In genomic region chr7:149664176-149664575, GRCh38 we compare ENCODE assay signal across 35 cellular contexts.
"Had no signal": no experiment of that assay in that cellular context is flagged by ENCODE, and none has a peak within 500 bp of the region (broad histone marks: within the 10 kb centered on the region; RNA-seq: fewer than 3 reads in every experiment).

No MANE protein-coding gene starts in this region.

- ATAC-seq: activated T-cell treated with anti-CD3 and anti-CD28 coated beads, Interleukin-2, amount 50 U/mL, for 4 hours; activated T-helper 17 cell treated with anti-CD3 and anti-CD28 coated beads, Interleukin-2, amount 50 U/mL, for 72 hours had no signal

- H3K9me3 ChIP-seq: ascending aorta had no signal

- FAIRE-seq: TTC549 had no signal

- H3K27me3 ChIP-seq: ascending aorta, cardiac muscle cell had no signal

- H3K27ac Mint-ChIP-seq: activated B cell treated with CpG ODN at 0.5 μM for 24 hours; activated CD4-positive, alpha-beta memory T cell treated with anti-CD3 and anti-CD28 coated beads for 36 hours; activated CD4-positive, alpha-beta T cell treated with anti-CD3 and anti-CD28 coated beads, Interleukin-2, amount 10 ng/mL, durations not matched to agents 24 days and 14 days; activated naive CD4-positive, alpha-beta T cell treated with anti-CD3 and anti-CD28 coated beads for 36 hours; activated naive CD4-positive, alpha-beta T cell treated with anti-CD3 and anti-CD28 coated beads, Interleukin-2, amount 50 U/mL, for 72 hours; activated naive CD8-positive, alpha-beta T cell treated with anti-CD3 and anti-CD28 coated beads for 36 hours; activated T-cell treated with anti-CD3 and anti-CD28 coated beads, Interleukin-2, amount 50 U/mL, for 72 hours; activated T-helper 1 cell treated with anti-CD3 and anti-CD28 coated beads, Interleukin-12 subunit alpha, Interleukin-12 subunit beta, Interleukin-2, Interleukin-4 antibody, amounts not matched to agents 30 ng/mL and 10 ng/mL and 1 ng/mL, durations not matched to agents 14 hours and 24 hours and 36 hours; activated T-helper 17 cell treated with anti-CD3 and anti-CD28 coated beads, Interleukin-2, amount 50 U/mL, for 72 hours; T-helper 1 cell treated with Interleukin-12 subunit alpha and Interleukin-12 subunit beta and Interleukin-4 antibody, amounts not matched to agents 30 μg/mL and 1 μg/mL, for 36 hours; T-helper 2 cell treated with Interferon-gamma antibody and Interleukin-4, amounts not matched to agents 5 μg/mL and 100 μg/mL, for 36 hours had no signal

- H3K36me3 Mint-ChIP-seq: activated CD4-positive, alpha-beta memory T cell treated with anti-CD3 and anti-CD28 coated beads for 36 hours; activated naive CD4-positive, alpha-beta T cell treated with anti-CD3 and anti-CD28 coated beads, Interleukin-2, amount 50 U/mL, for 72 hours; activated naive CD8-positive, alpha-beta T cell treated with anti-CD3 and anti-CD28 coated beads for 36 hours; brain had no signal

- H3K4me3 ChIP-seq: ascending aorta, cardiac muscle cell had no signal

- H3K4me1 ChIP-seq: ascending aorta had no signal

- H3K36me3 ChIP-seq: ascending aorta, cardiac muscle cell had no signal

- H3K4me1 Mint-ChIP-seq: activated B cell treated with CpG ODN at 0.5 μM for 24 hours; activated CD4-positive, alpha-beta T cell treated with anti-CD3 and anti-CD28 coated beads, Interleukin-2, amount 10 ng/mL, durations not matched to agents 24 days and 14 days; activated naive CD8-positive, alpha-beta T cell treated with anti-CD3 and anti-CD28 coated beads for 36 hours; central memory CD8-positive, alpha-beta T cell had no signal

- H3K4me3 Mint-ChIP-seq: activated B cell treated with CpG ODN at 0.5 μM for 24 hours; activated CD4-positive, alpha-beta memory T cell treated with anti-CD3 and anti-CD28 coated beads for 36 hours; activated CD4-positive, alpha-beta T cell treated with anti-CD3 and anti-CD28 coated beads, Interleukin-2, amount 10 ng/mL, durations not matched to agents 24 days and 14 days; activated naive CD4-positive, alpha-beta T cell treated with anti-CD3 and anti-CD28 coated beads for 36 hours; activated naive CD8-positive, alpha-beta T cell treated with anti-CD3 and anti-CD28 coated beads for 36 hours; activated T-cell treated with anti-CD3 and anti-CD28 coated beads, Interleukin-2, amount 50 U/mL, for 4 hours; activated T-cell treated with anti-CD3 and anti-CD28 coated beads, Interleukin-2, amount 50 U/mL, for 72 hours; activated T-helper 1 cell treated with anti-CD3 and anti-CD28 coated beads, Interleukin-12 subunit alpha, Interleukin-12 subunit beta, Interleukin-2, Interleukin-4 antibody, amounts not matched to agents 30 ng/mL and 10 ng/mL and 1 ng/mL, durations not matched to agents 14 hours and 24 hours and 36 hours; activated T-helper 17 cell treated with anti-CD3 and anti-CD28 coated beads, Interleukin-2, amount 50 U/mL, for 72 hours; brain; central memory CD8-positive, alpha-beta T cell; T-helper 1 cell treated with Interleukin-12 subunit alpha and Interleukin-12 subunit beta and Interleukin-4 antibody, amounts not matched to agents 30 μg/mL and 1 μg/mL, for 36 hours; T-helper 2 cell treated with Interferon-gamma antibody and Interleukin-4, amounts not matched to agents 5 μg/mL and 100 μg/mL, for 36 hours had no signal

- H3K9me3 Mint-ChIP-seq: activated CD4-positive, alpha-beta memory T cell treated with anti-CD3 and anti-CD28 coated beads for 36 hours; activated CD4-positive, alpha-beta T cell treated with anti-CD3 and anti-CD28 coated beads, Interleukin-2, amount 10 ng/mL, durations not matched to agents 24 days and 14 days; activated naive CD4-positive, alpha-beta T cell treated with anti-CD3 and anti-CD28 coated beads for 36 hours; activated naive CD4-positive, alpha-beta T cell treated with anti-CD3 and anti-CD28 coated beads, Interleukin-2, amount 50 U/mL, for 72 hours; activated T-cell treated with anti-CD3 and anti-CD28 coated beads, Interleukin-2, amount 50 U/mL, for 4 hours; activated T-cell treated with anti-CD3 and anti-CD28 coated beads, Interleukin-2, amount 50 U/mL, for 72 hours; activated T-helper 1 cell treated with anti-CD3 and anti-CD28 coated beads, Interleukin-12 subunit alpha, Interleukin-12 subunit beta, Interleukin-2, Interleukin-4 antibody, amounts not matched to agents 30 ng/mL and 10 ng/mL and 1 ng/mL, durations not matched to agents 14 hours and 24 hours and 36 hours; activated T-helper 17 cell treated with anti-CD3 and anti-CD28 coated beads, Interleukin-2, amount 50 U/mL, for 72 hours; central memory CD8-positive, alpha-beta T cell; T-helper 1 cell treated with Interleukin-12 subunit alpha and Interleukin-12 subunit beta and Interleukin-4 antibody, amounts not matched to agents 30 μg/mL and 1 μg/mL, for 36 hours; T-helper 2 cell treated with Interferon-gamma antibody and Interleukin-4, amounts not matched to agents 5 μg/mL and 100 μg/mL, for 36 hours had no signal

- H3K27ac ChIP-seq: ascending aorta, cardiac muscle cell, VCaP had no signal

- DNase-seq: activated B cell treated with CpG ODN at 0.5 μM for 24 hours; activated CD4-positive, alpha-beta memory T cell treated with anti-CD3 and anti-CD28 coated beads for 36 hours; activated CD4-positive, alpha-beta T cell treated with anti-CD3 and anti-CD28 coated beads for 4 hours; activated CD4-positive, alpha-beta T cell treated with anti-CD3 and anti-CD28 coated beads, Interleukin-2, amount 10 ng/mL, durations not matched to agents 24 days and 14 days; activated CD4-positive, alpha-beta T cell treated with anti-CD3 and anti-CD28 coated beads, Interleukin-2, amount 50 U/mL, for 1 hour; activated CD4-positive, alpha-beta T cell treated with anti-CD3 and anti-CD28 coated beads, Interleukin-2, amount 50 U/mL, for 4 hours; activated CD4-positive, CD25-positive, alpha-beta regulatory T cell treated with anti-CD3 and anti-CD28 coated beads, Interleukin-2, amount 50 U/mL, for 72 hours; activated CD8-positive, alpha-beta memory T cell treated with anti-CD3 and anti-CD28 coated beads, Interleukin-2, amount 50 U/mL, for 4 hours; activated effector memory CD4-positive, alpha-beta T cell treated with anti-CD3 and anti-CD28 coated beads, Interleukin-2, amount 50 U/mL, for 16 hours; activated gamma-delta T cell treated with Interleukin-2 at 50 U/mL for 16 hours; activated naive CD4-positive, alpha-beta T cell; activated naive CD4-positive, alpha-beta T cell treated with anti-CD3 and anti-CD28 coated beads for 36 hours; activated naive CD4-positive, alpha-beta T cell treated with anti-CD3 and anti-CD28 coated beads, Interleukin-2, amount 50 U/mL, for 16 hours; activated naive CD8-positive, alpha-beta T cell treated with anti-CD3 and anti-CD28 coated beads for 36 hours; activated T-cell treated with anti-CD3 and anti-CD28 coated beads for 4 hours; activated T-cell treated with anti-CD3 and anti-CD28 coated beads, Interleukin-2, amount 50 U/mL, for 1 hour; activated T-cell treated with anti-CD3 and anti-CD28 coated beads, Interleukin-2, amount 50 U/mL, for 4 hours; amygdala; anterior cingulate cortex; SW 1271; T-helper 1 cell; T-helper 2 cell; T-helper 9 cell had no signal
